8 cellular contexts compared by ENCODE assay signal in genomic region chr10:5442056-5442989, GRCh38. TPM values are rescaled to one million over a fixed set of nuclear protein-coding genes. Genes with fewer than 3 reads are reported as not detected.
DNase-seq lines count a peak whose midpoint lies in the region; ATAC-seq and TF ChIP-seq lines count a peak whose summit lies in the region.

No MANE protein-coding gene starts in this region.

- TF ChIP-seq CTCF in endothelial cell (IDR thresholded peaks at IDR 0.05; ENCODE audit: unreplicated experiment) (peak; percentile 79), nephron (IDR thresholded peaks at IDR 0.05; ENCODE audit: unreplicated experiment in 3 of 3) (peak; percentile 74 to 89 (median 79))

- no peak overlapping the region for H3K4me3 ChIP-seq in Jurkat, Clone E6-1 (ENCODE audit: low read length)

- H3K27ac Mint-ChIP-seq in endothelial cell (ENCODE audit: unreplicated experiment): no peak overlapping the region
- H3K27ac Mint-ChIP-seq in nephron: peak overlapping the region in 2 of 3 experiments; percentile 17 to 23

- ATAC-seq in HG02840 (IDR thresholded peaks at IDR 0.05; ENCODE audit: low FRiP score, unreplicated experiment): no peak

- DNase-seq in NCI-H82 (lab: John Stamatoyannopoulos, UW) (peak; percentile 43), NCI-H82 treated with DMSO at 0.1 percent for 48 hours (lab: John Stamatoyannopoulos, UW; ENCODE audit: unreplicated experiment) (no peak), SK-N-DZ (ENCODE audit: low spot score) (peak; percentile 52), endothelial cell (ENCODE audit: low spot score) (peak; percentile 49), amniotic stem cell (lab: John Stamatoyannopoulos, UW) (no peak)
- peak; percentile 46 for DNase-seq in Jurkat, Clone E6-1 (ENCODE audit: low read depth, low spot score)

- H3K4me1 Mint-ChIP-seq in endothelial cell (ENCODE audit: unreplicated experiment) (peaks cover 16% of the 10 kb centered on the region), nephron (peaks cover 16% of the 10 kb centered on the region)

- H3K36me3 Mint-ChIP-seq in endothelial cell (ENCODE audit: low read depth, unreplicated experiment): no peaks in the 10 kb centered on the region
- no peaks in the 10 kb centered on the region for H3K36me3 Mint-ChIP-seq in nephron (ENCODE audit: low read depth)

- H3K27me3 Mint-ChIP-seq in endothelial cell (ENCODE audit: unreplicated experiment) (peaks cover 3% of the 10 kb centered on the region), nephron (ENCODE audit: low read depth) (no peaks in the 10 kb centered on the region)

- H3K4me3 Mint-ChIP-seq in endothelial cell (ENCODE audit: unreplicated experiment) (no peak overlapping the region), nephron (no peak overlapping the region)

- H3K9me3 Mint-ChIP-seq in endothelial cell (ENCODE audit: unreplicated experiment) (no peaks in the 10 kb centered on the region), nephron (no peaks in the 10 kb centered on the region)

RNA-seq across cellular contexts. Expression of gene NET1, which starts 30.0 kb away (rescaled TPM):
- polyA plus RNA-seq in Jurkat, Clone E6-1 (2012; ENCODE audit: insufficient read depth, insufficient read length): 24.6 TPM
- polyA plus RNA-seq in SK-N-DZ (2014; cell fraction: cytosol; rRNA removed): 59.8 and 60.8 TPM in 2 replicates
- 32.7 and 37.7 TPM in 2 replicates for polyA plus RNA-seq in SK-N-DZ (2014; cell fraction: nucleus; rRNA removed)
- total RNA-seq in endothelial cell (ENCODE audit: unreplicated experiment): 57.7 TPM

RNA-seq across cellular contexts. Expression of gene TUBAL3, which starts 37.7 kb away (rescaled TPM):
- polyA plus RNA-seq in Jurkat, Clone E6-1 (2012; ENCODE audit: insufficient read depth, insufficient read length): 3.3 TPM
- not detected in 2 replicates for polyA plus RNA-seq in SK-N-DZ (2014; cell fraction: cytosol; rRNA removed)
- not detected in 2 replicates for polyA plus RNA-seq in SK-N-DZ (2014; cell fraction: nucleus; rRNA removed)
- not detected for total RNA-seq in endothelial cell (ENCODE audit: unreplicated experiment)

RNA-seq across cellular contexts. Expression of gene CALML5, which starts 57.0 kb away (rescaled TPM):
- not detected for polyA plus RNA-seq in Jurkat, Clone E6-1 (2012; ENCODE audit: insufficient read depth, insufficient read length)
- polyA plus RNA-seq in SK-N-DZ (2014; cell fraction: cytosol; rRNA removed): not detected in 2 replicates
- polyA plus RNA-seq in SK-N-DZ (2014; cell fraction: nucleus; rRNA removed): not detected in 2 replicates
- total RNA-seq in endothelial cell (ENCODE audit: unreplicated experiment): not detected

Comparison
In these comparisons a context has a peak if more than half of its experiments do, and no peak if none do; other contexts are left out.
1. DNase-seq: peak in NCI-H82 (single experiment), Jurkat, Clone E6-1 (single experiment), SK-N-DZ (single experiment) and endothelial cell (single experiment); none in NCI-H82 treated with DMSO at 0.1 percent for 48 hours (single experiment) and amniotic stem cell (single experiment).